21 cellular contexts compared by ENCODE assay signal in the genomic region with DNA sequence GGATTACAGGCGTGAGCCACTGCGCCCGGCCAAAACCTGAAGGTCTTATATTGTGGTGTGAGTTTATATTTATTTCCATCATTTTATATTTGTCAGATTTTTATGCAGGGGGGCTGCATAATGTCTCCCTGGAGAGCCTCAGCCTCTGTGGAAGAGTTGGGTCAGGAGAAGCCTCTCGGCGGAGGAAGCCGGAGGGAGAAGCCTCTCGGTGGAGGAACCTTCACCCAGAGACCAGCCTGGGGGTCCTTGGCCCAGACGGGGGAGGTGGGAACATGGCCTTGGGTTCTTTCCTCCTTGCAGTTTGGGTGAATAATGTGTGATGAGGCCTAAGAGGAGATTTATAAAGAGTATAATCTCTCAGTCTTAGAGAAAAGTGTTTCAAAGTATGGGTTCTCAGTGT. TPM values are rescaled to one million over a fixed set of nuclear protein-coding genes. Genes with fewer than 3 reads are reported as not detected.
DNase-seq lines count a peak whose midpoint lies in the region; ATAC-seq and TF ChIP-seq lines count a peak whose summit lies in the region.
"Had no signal": no experiment of that assay in that cellular context is flagged by ENCODE, and none has a peak within 500 bp of the region (broad histone marks: within the 10 kb centered on the region; RNA-seq: fewer than 3 reads in every experiment).

No MANE protein-coding gene starts in this region.

- no peaks in the 10 kb centered on the region for H3K9me3 Mint-ChIP-seq in activated CD4-positive, alpha-beta T cell treated with anti-CD3 and anti-CD28 coated beads for 36 hours (ENCODE audit: low read depth)
- no peaks in the 10 kb centered on the region for H3K9me3 Mint-ChIP-seq in activated naive CD8-positive, alpha-beta T cell treated with anti-CD3 and anti-CD28 coated beads, Interleukin-2, amount 50 U/mL, for 24 hours
- H3K9me3 Mint-ChIP-seq in progenitor cell of endocrine pancreas (ENCODE audit: low read depth), result peaks cover 2% of the 10 kb centered on the region

- H3K27ac ChIP-seq in OCI-LY7 (ENCODE audit: low read depth, low read length, poor library complexity, severe bottlenecking) (no peak overlapping the region), upper lobe of left lung (no peak overlapping the region)
- H3K27ac ChIP-seq: adrenal gland, hepatocyte, tibial artery, VCaP had no signal

- H3K9me3 ChIP-seq in OCI-LY7 (ENCODE audit: low read length) (no peaks in the 10 kb centered on the region), upper lobe of left lung (no peaks in the 10 kb centered on the region)
- H3K9me3 ChIP-seq: adrenal gland, tibial artery had no signal

- H3K4me1 ChIP-seq in OCI-LY7 (ENCODE audit: insufficient read depth, low read length, poor library complexity, severe bottlenecking), result peaks cover 73% of the 10 kb centered on the region
- H3K4me1 ChIP-seq in upper lobe of left lung, result peaks cover 6 to 31% (median 29%) of the 10 kb centered on the region in 4 donors

- no peaks in the 10 kb centered on the region for H3K9me2 ChIP-seq in OCI-LY7 (ENCODE audit: insufficient read depth, low read length)

- H3K4me3 ChIP-seq in OCI-LY7 (ENCODE audit: low read depth, low read length, poor library complexity, severe bottlenecking) (no peak overlapping the region), upper lobe of left lung (no peak overlapping the region)
- H3K4me3 ChIP-seq: adrenal gland, hepatocyte, tibial artery had no signal

- DNase-seq in activated CD4-positive, alpha-beta T cell treated with anti-CD3 and anti-CD28 coated beads for 36 hours, result no peak
- no peak for DNase-seq in activated CD4-positive, alpha-beta T cell treated with anti-CD3 and anti-CD28 coated beads, Interleukin-2, amount 50 U/mL, for 1 hour
- DNase-seq in OCI-LY7 (ENCODE audit: low spot score) (no peak), progenitor cell of endocrine pancreas (ENCODE audit: low spot score, unreplicated experiment) (no peak), upper lobe of left lung (no peak), SW480 (ENCODE audit: low spot score) (no peak)
- no peak for DNase-seq in activated naive CD8-positive, alpha-beta T cell treated with anti-CD3 and anti-CD28 coated beads, Interleukin-2, amount 50 U/mL, for 24 hours
- DNase-seq: activated CD8-positive, alpha-beta memory T cell treated with anti-CD3 and anti-CD28 coated beads, Interleukin-2, amount 50 U/mL, for 48 hours; adrenal gland; caudate nucleus; stimulated activated CD4-positive, alpha-beta T cell treated with anti-CD3 and anti-CD28 coated beads, Interleukin-4, amount 100 ng/mL, for 1 hour; tibial artery had no signal

- CTCF ChIA-PET in activated CD4-positive, alpha-beta T cell treated with anti-CD3 and anti-CD28 coated beads for 36 hours (lab: Charles Lee), result interaction anchor here (3.0 kb wide), 1 partner anchor 23 kb away, joined by 14 read pairs; no protein-coding TSS in a partner anchor
- CTCF ChIA-PET in OCI-LY7 (lab: Charles Lee; ENCODE audit: unreplicated experiment), result no interaction called here

- POLR2A ChIA-PET in activated CD4-positive, alpha-beta T cell treated with anti-CD3 and anti-CD28 coated beads for 36 hours (lab: Charles Lee), result interaction anchor here (0.6 kb wide), 1 partner anchor 123 kb away, joined by 3 read pairs; no protein-coding TSS in a partner anchor
- POLR2A ChIA-PET in OCI-LY7 (lab: Charles Lee), result interaction anchor here (0.7 to 1.5 kb wide), 3 partner anchors 9 to 885 kb away, joined by 3 to 4 read pairs (median 3); no protein-coding TSS in a partner anchor

- no peak for TF ChIP-seq POLR2A in upper lobe of left lung (IDR thresholded peaks at IDR 0.05)

- no peak overlapping the region for H3K4me3 Mint-ChIP-seq in activated CD4-positive, alpha-beta T cell treated with anti-CD3 and anti-CD28 coated beads for 36 hours
- no peak overlapping the region for H3K4me3 Mint-ChIP-seq in activated naive CD8-positive, alpha-beta T cell treated with anti-CD3 and anti-CD28 coated beads, Interleukin-2, amount 50 U/mL, for 24 hours
- no peak overlapping the region for H3K4me3 Mint-ChIP-seq in progenitor cell of endocrine pancreas (ENCODE audit: low read depth)

- no TSS peak for BruUV-seq in OCI-LY7 (replicated peaks; lab: Mats Ljungman, UMichigan)

- 0 out of 2 replicates have a peak overlapping the region, but pooled peaks have one; percentile 16 for H3K4me2 ChIP-seq in OCI-LY7 (ENCODE audit: low read length)
- H3K4me2 ChIP-seq: hepatocyte had no signal

- peaks cover 9% of the 10 kb centered on the region for H3K36me3 Mint-ChIP-seq in activated CD4-positive, alpha-beta T cell treated with anti-CD3 and anti-CD28 coated beads for 36 hours (ENCODE audit: low read depth)
- no peaks in the 10 kb centered on the region for H3K36me3 Mint-ChIP-seq in activated naive CD8-positive, alpha-beta T cell treated with anti-CD3 and anti-CD28 coated beads, Interleukin-2, amount 50 U/mL, for 24 hours (ENCODE audit: low read depth)
- H3K36me3 Mint-ChIP-seq in progenitor cell of endocrine pancreas (ENCODE audit: insufficient read depth), result peaks cover 3% of the 10 kb centered on the region

- no peak for ATAC-seq in activated CD4-positive, alpha-beta T cell treated with anti-CD3 and anti-CD28 coated beads for 36 hours
- no peak for ATAC-seq in activated naive CD8-positive, alpha-beta T cell treated with anti-CD3 and anti-CD28 coated beads, Interleukin-2, amount 50 U/mL, for 24 hours
- ATAC-seq in upper lobe of left lung (ENCODE audit: low FRiP score in 2 of 2) (no peak), HG02981 (IDR thresholded peaks at IDR 0.05; ENCODE audit: unreplicated experiment) (no peak)
- ATAC-seq: HepG2, SK-N-SH treated with all-trans-retinoic acid at 6 μM for 48 hours had no signal

- peaks cover 77% of the 10 kb centered on the region for H3K4me1 Mint-ChIP-seq in activated CD4-positive, alpha-beta T cell treated with anti-CD3 and anti-CD28 coated beads for 36 hours
- H3K4me1 Mint-ChIP-seq in activated naive CD8-positive, alpha-beta T cell treated with anti-CD3 and anti-CD28 coated beads, Interleukin-2, amount 50 U/mL, for 24 hours, result peaks cover 81% of the 10 kb centered on the region
- H3K4me1 Mint-ChIP-seq in progenitor cell of endocrine pancreas (ENCODE audit: low read depth), result peaks cover 16% of the 10 kb centered on the region

- no peaks in the 10 kb centered on the region for H3K79me2 ChIP-seq in OCI-LY7 (ENCODE audit: insufficient read depth, low read depth, low read length)
- H3K79me2 ChIP-seq: hepatocyte had no signal

- no peak for TF ChIP-seq CTCF in OCI-LY7 (conservative IDR thresholded peaks at IDR 0.05; ENCODE audit: low read length)
- TF ChIP-seq CTCF in progenitor cell of endocrine pancreas (IDR thresholded peaks at IDR 0.05; ENCODE audit: unreplicated experiment), result no peak
- TF ChIP-seq CTCF in upper lobe of left lung (IDR thresholded peaks at IDR 0.05), result no peak

- H3K27me3 ChIP-seq in upper lobe of left lung, result no peaks in the 10 kb centered on the region
- H3K27me3 ChIP-seq: adrenal gland, hepatocyte, tibial artery had no signal

- no peak for TF ChIP-seq EP300 in upper lobe of left lung (IDR thresholded peaks at IDR 0.05)

- H3K27me3 Mint-ChIP-seq in activated CD4-positive, alpha-beta T cell treated with anti-CD3 and anti-CD28 coated beads for 36 hours, result no peaks in the 10 kb centered on the region
- H3K27me3 Mint-ChIP-seq in activated naive CD8-positive, alpha-beta T cell treated with anti-CD3 and anti-CD28 coated beads, Interleukin-2, amount 50 U/mL, for 24 hours, result no peaks in the 10 kb centered on the region
- H3K27me3 Mint-ChIP-seq in progenitor cell of endocrine pancreas, result no peaks in the 10 kb centered on the region

- peaks cover 16% of the 10 kb centered on the region; the same call in 1 of the 2 replicates for H4K20me1 ChIP-seq in OCI-LY7 (ENCODE audit: insufficient read depth, low read length)

- peaks cover 6% of the 10 kb centered on the region; the same call in 1 of the 2 replicates for H3K36me3 ChIP-seq in OCI-LY7 (ENCODE audit: insufficient read depth, low read length)
- peaks cover 0 to 14% (median 0%) of the 10 kb centered on the region in 4 donors for H3K36me3 ChIP-seq in upper lobe of left lung
- H3K36me3 ChIP-seq: adrenal gland had no signal

- peak overlapping the region; percentile 76 for H3K27ac Mint-ChIP-seq in activated CD4-positive, alpha-beta T cell treated with anti-CD3 and anti-CD28 coated beads for 36 hours
- H3K27ac Mint-ChIP-seq in activated naive CD8-positive, alpha-beta T cell treated with anti-CD3 and anti-CD28 coated beads, Interleukin-2, amount 50 U/mL, for 24 hours, result peak overlapping the region; percentile 26
- H3K27ac Mint-ChIP-seq in progenitor cell of endocrine pancreas, result peak overlapping the region; percentile 52

- intact Hi-C loops in activated CD4-positive, alpha-beta T cell treated with anti-CD3 and anti-CD28 coated beads for 36 hours (cut with DNase I, micrococcal nuclease), result no loop called here
- intact Hi-C loops in OCI-LY7 (cut with micrococcal nuclease; ENCODE audit: unreplicated experiment), result no loop called here

- WGBS in upper lobe of left lung, 2 donors, result 89 to 94% methylated on average over 8 of the region's 8 CpGs

- H2AFZ ChIP-seq in OCI-LY7 (ENCODE audit: low read length), result no peak overlapping the region
- H2AFZ ChIP-seq: hepatocyte had no signal

RNA-seq across cellular contexts. Expression of gene ZNF750, which starts 22.4 kb away (rescaled TPM):
- not detected for total RNA-seq in activated CD4-positive, alpha-beta T cell treated with anti-CD3 and anti-CD28 coated beads for 36 hours
- total RNA-seq in OCI-LY7 (2014; rRNA removed; shearing (Covaris generic)), result not detected in 2 replicates
- total RNA-seq in OCI-LY7 (2022), result not detected in 2 replicates
- total RNA-seq in progenitor cell of endocrine pancreas, result 0.07 and 0.11 TPM in 2 replicates
- total RNA-seq in upper lobe of left lung, result 10 to 100 TPM in 2 of 6 donors, 1 to 10 TPM in 4; 2.9 to 14.4 (median 6.9) TPM
- total RNA-seq: A172, Daoy, fibroblast of lung, HepG2, omental fat pad had no signal

Comparison
In these comparisons a context has a peak if more than half of its experiments do, and no peak if none do; other contexts are left out.
1. H3K27ac Mint-ChIP-seq: peak in every context shown above with its lines; median percentile 76 in activated CD4-positive, alpha-beta T cell treated with anti-CD3 and anti-CD28 coated beads for 36 hours; 52 in progenitor cell of endocrine pancreas; 26 in activated naive CD8-positive, alpha-beta T cell treated with anti-CD3 and anti-CD28 coated beads, Interleukin-2, amount 50 U/mL, for 24 hours.